In the genomic region with DNA sequence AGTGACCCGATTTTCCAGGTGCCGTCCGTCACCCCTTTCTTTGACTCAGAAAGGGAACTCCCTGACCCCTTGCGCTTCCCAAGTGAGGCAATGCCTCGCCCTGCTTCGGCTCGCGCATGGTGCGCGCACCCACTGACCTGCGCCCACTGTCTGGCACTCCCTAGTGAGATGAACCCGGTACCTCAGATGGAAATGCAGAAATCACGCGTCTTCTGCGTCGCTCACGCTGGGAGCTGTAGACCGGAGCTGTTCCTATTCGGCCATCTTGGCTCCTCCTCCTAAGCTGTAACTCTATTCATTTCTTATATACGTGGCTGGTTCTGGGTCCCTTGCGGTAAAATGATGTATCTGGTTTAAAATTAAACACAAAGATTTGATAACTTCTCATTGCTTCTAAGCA, we compare ENCODE assay signal across 11 cellular contexts. TPM values are rescaled to one million over a fixed set of nuclear protein-coding genes. Genes with fewer than 3 reads are reported as not detected.
DNase-seq lines count a peak whose midpoint lies in the region; ATAC-seq, FAIRE-seq and TF ChIP-seq lines count a peak whose summit lies in the region.
"Not testable (repeated sequence)": the region's sequence is repeated elsewhere in the genome, so short reads cannot be mapped to it uniquely, and the experiment has no call there.
"Had no signal": no experiment of that assay in that cellular context is flagged by ENCODE, and none has a peak within 500 bp of the region (broad histone marks: within the 10 kb centered on the region; RNA-seq: fewer than 3 reads in every experiment).

No MANE protein-coding gene starts in this region.

- H3K9me3 Mint-ChIP-seq in nephron progenitor cell = peaks cover 11% of the 10 kb centered on the region

- not testable (repeated sequence) for H3K27me3 Mint-ChIP-seq in nephron progenitor cell (ENCODE audit: low read depth, poor library complexity)

- FAIRE-seq in K562 (lab: Jason Lieb, UNC) = not testable (repeated sequence)

- TF ChIP-seq CTCF in K562 (IDR thresholded peaks at IDR 0.05 in 2 of 3, conservative IDR thresholded peaks at IDR 0.05 in 1 of 3; ENCODE audit: insufficient read depth in 2 of 3, low read depth in 1 of 3, low read length in 3 of 3); nephron progenitor cell (IDR thresholded peaks at IDR 0.05): not testable (repeated sequence)

- TF ChIP-seq RAD21 in K562 (CRISPR knock-in tag; conservative IDR thresholded peaks at IDR 0.05 in 1 of 2, IDR thresholded peaks at IDR 0.05 in 1 of 2) = not testable (repeated sequence)

- H3K4me3 Mint-ChIP-seq in nephron progenitor cell = not testable (repeated sequence)

- H3K36me3 Mint-ChIP-seq in nephron progenitor cell (ENCODE audit: low read depth) = not testable (repeated sequence)

- POLR2A ChIA-PET in K562 (lab: Yijun Ruan, JAX) = not testable (repeated sequence)

- not testable (repeated sequence) for H3K27me3 ChIP-seq in HUES64 (ENCODE audit: insufficient read depth, low read length); K562 (ENCODE audit: control insufficient read depth in 2 of 2, insufficient read depth in 2 of 2, low read length in 2 of 2)

- ATAC-seq in K562 = peak; percentile 83

- WGBS in HUES64 = 89% methylated on average over 11 of the region's 21 CpGs
- 0% methylated on average over 4 of the region's 21 CpGs for WGBS in K562 (ENCODE audit: insufficient coverage, low coverage, missing lambda C conversion rate)

- not testable (repeated sequence) for H3K4me1 ChIP-seq in HUES64 (ENCODE audit: insufficient read depth, low read length); K562 (replicated peaks in 1 of 2; ENCODE audit: control insufficient read depth in 2 of 2, insufficient read depth in 2 of 2, low read length in 2 of 2)

- in situ Hi-C loops in K562 (cut with MboI) = not testable (repeated sequence)

- H3K4me2 ChIP-seq in K562 (ENCODE audit: insufficient read depth, low read length) = peak overlapping the region; percentile 43; the same call in 1 of the 2 replicates

- not testable (repeated sequence) for H3K36me3 ChIP-seq in HUES64 (ENCODE audit: insufficient read depth, low read length); K562 (ENCODE audit: control insufficient read depth, insufficient read depth, low read length)

- peak overlapping the region; percentile 88 for H3K27ac Mint-ChIP-seq in nephron progenitor cell

- peak overlapping the region; percentile 89 for H2AFZ ChIP-seq in K562 (ENCODE audit: low read depth, low read length)

- TF ChIP-seq POLR2A in K562 (conservative IDR thresholded peaks at IDR 0.05) = peak; percentile 50; the same call in 1 of the 2 replicates

- H4K20me1 ChIP-seq in K562 (replicated peaks; ENCODE audit: control insufficient read depth, insufficient read depth, low read length) = not testable (repeated sequence)

- not testable (repeated sequence) for H3K79me2 ChIP-seq in K562 (ENCODE audit: control insufficient read depth, insufficient read depth, low read length)

- H3K9me1 ChIP-seq in K562 (ENCODE audit: control insufficient read depth, insufficient read depth, low read length) = not testable (repeated sequence)

- CTCF ChIA-PET in K562 (lab: Yijun Ruan, JAX; ENCODE audit: low intra/inter-chr PET ratio) = not testable (repeated sequence)

- not testable (repeated sequence) for TF ChIP-seq EP300 in K562 (IDR thresholded peaks at IDR 0.05; ENCODE audit: low read length)

- H3K4me1 Mint-ChIP-seq in nephron progenitor cell = not testable (repeated sequence)

- H3K4me3 ChIP-seq in HUES64 (ENCODE audit: low read length) (peak overlapping the region; percentile 11; the same call in 1 of the 2 replicates), K562 (peak overlapping the region; percentile 9; the same call in 1 of the 2 replicates)

- H3K27ac ChIP-seq in HUES64 (ENCODE audit: low read depth, low read length); K562 (ENCODE audit: extremely low read depth, low read depth, low read length): not testable (repeated sequence)

- not testable (repeated sequence) for H3K9ac ChIP-seq in HUES64 (ENCODE audit: low read depth, low read length); K562 (ENCODE audit: insufficient read depth in 1 of 2, low read depth in 2 of 2, low read length in 2 of 2)

- not testable (repeated sequence) for BruUV-seq in K562 (replicated peaks; lab: Mats Ljungman, UMichigan)

- intact Hi-C loops in K562 (cut with micrococcal nuclease) = not testable (repeated sequence)

- DNase-seq in DMS53 treated with DMSO at 0.1 percent for 48 hours (lab: John Stamatoyannopoulos, UW; ENCODE audit: unreplicated experiment) (peak; percentile 10), NCI-H146 (lab: John Stamatoyannopoulos, UW) (peak; percentile 24), NCI-H345 (lab: John Stamatoyannopoulos, UW) (peak; percentile 21), NCI-H774 (lab: John Stamatoyannopoulos, UW) (peak; percentile 19), K562 (ENCODE audit: extremely low read depth in 1 of 4, low spot score in 3 of 4) (peak in 2 of 4 experiments; percentile 13 to 33)
- not testable (repeated sequence) for DNase-seq in nephron progenitor cell

- H3K9me3 ChIP-seq in HUES64 (ENCODE audit: insufficient read depth, low read depth, low read length); K562 (replicated peaks; ENCODE audit: control insufficient read depth, insufficient read depth, low read depth, low read length): not testable (repeated sequence)

TF ChIP-seq in K562, 482 proteins besides CTCF, POLR2A, EP300 and RAD21 (continues in another document):
- peak; percentile 77 for TF ChIP-seq L3MBTL2 (IDR thresholded peaks at IDR 0.05)
- peak; percentile 51 for TF ChIP-seq CXXC5 (CRISPR knock-in tag; IDR thresholded peaks at IDR 0.05)
- peak; percentile 43 to 55; a peak in 3 of 4 replicates for TF ChIP-seq NRF1 (conservative IDR thresholded peaks at IDR 0.05 in 1 of 2, IDR thresholded peaks at IDR 0.05 in 1 of 2)

RNA-seq across cellular contexts. Expression of gene RIPPLY2, which starts 49.7 kb away (rescaled TPM):
- polyA plus RNA-seq in HUES64 (2013, experiment 1 of 2) = 0.05 TPM
- polyA plus RNA-seq in HUES64 (2013, experiment 2 of 2) = 0.76 TPM
- not detected in 2 replicates for total RNA-seq in K562 (2011; cell fraction: chromatin; rRNA removed; ENCODE audit: low replicate concordance)
- total RNA-seq in K562 (2011; cell fraction: nucleolus; rRNA removed) = not detected in 2 replicates
- not detected in 2 replicates for total RNA-seq in K562 (2011; cell fraction: nucleoplasm; rRNA removed)
- not detected in 2 replicates for total RNA-seq in K562 (2014; rRNA removed)
- not detected in 2 replicates for total RNA-seq in K562 (2014; rRNA removed; fragmentation: Illumina TruSeq; extraction: Trizol)
- total RNA-seq in K562 (2015; rRNA removed; fragmentation: Illumina TruSeq; extraction: Trizol) = not detected in 2 replicates
- total RNA-seq in K562 (2021) = not detected in 2 replicates
- polyA plus RNA-seq in K562 (2011; rRNA removed) = not detected in 2 replicates
- polyA plus RNA-seq in K562 (2011; cell fraction: cytosol; rRNA removed) = not detected in 2 replicates
- polyA plus RNA-seq in K562 (2011; cell fraction: nucleus; rRNA removed) = not detected in 2 replicates
- not detected in 2 replicates for polyA plus RNA-seq in K562 (2012)
- polyA plus RNA-seq in K562 (2014; fragmentation: Illumina TruSeq; extraction: Trizol) = not detected in 2 replicates
- polyA plus RNA-seq in K562 (2014; fragmentation: Nextera tagmentation; extraction: Ambion mirVana) = not detected
- polyA plus RNA-seq in K562 (2014; rRNA removed) = not detected in 2 replicates
- polyA minus RNA-seq in K562 (2011; rRNA and poly(A)+ RNA removed) = not detected in 2 replicates
- polyA minus RNA-seq in K562 (2011; cell fraction: cytosol; rRNA and poly(A)+ RNA removed) = not detected in 2 replicates
- not detected in 2 replicates for polyA minus RNA-seq in K562 (2011; cell fraction: nucleus; rRNA and poly(A)+ RNA removed)
- total RNA-seq: CD4-positive, CD25-positive, alpha-beta regulatory T cell; CD8-positive, alpha-beta memory T cell; HT-29; IMR-90 had no signal
- polyA plus RNA-seq: CD4-positive, CD25-positive, alpha-beta regulatory T cell; CD8-positive, alpha-beta memory T cell had no signal

RNA-seq across cellular contexts. Expression of gene CYB5R4, which starts 56.0 kb away (rescaled TPM):
- polyA plus RNA-seq in HUES64 (2013, experiment 1 of 2) = 10.8 TPM
- polyA plus RNA-seq in HUES64 (2013, experiment 2 of 2) = 13.3 TPM
- 8.6 and 22.9 TPM in 2 replicates for total RNA-seq in K562 (2011; cell fraction: chromatin; rRNA removed; ENCODE audit: low replicate concordance)
- total RNA-seq in K562 (2011; cell fraction: nucleolus; rRNA removed) = 2.4 and 3.5 TPM in 2 replicates
- total RNA-seq in K562 (2011; cell fraction: nucleoplasm; rRNA removed) = 4.1 and 8.3 TPM in 2 replicates
- total RNA-seq in K562 (2014; rRNA removed) (12.4 and 19.3 TPM in 2 replicates), K562 (2014; rRNA removed; fragmentation: Illumina TruSeq; extraction: Trizol) (19.0 and 21.2 TPM in 2 replicates), K562 (2015; rRNA removed; fragmentation: Illumina TruSeq; extraction: Trizol) (16.9 and 17.4 TPM in 2 replicates), K562 (2021) (22.4 and 24.2 TPM in 2 replicates)
- polyA plus RNA-seq in K562 (2011; rRNA removed) (17.6 and 23.1 TPM in 2 replicates), K562 (2014; fragmentation: Illumina TruSeq; extraction: Trizol) (14.8 and 18.4 TPM in 2 replicates), K562 (2014; fragmentation: Nextera tagmentation; extraction: Ambion mirVana) (10 to 100 TPM in 1 of 2 experiments, 1 to 10 TPM in 1; 5.9 to 10.1 TPM), K562 (2014; rRNA removed) (14.5 and 19.0 TPM in 2 replicates)
- 2.5 and 5.5 TPM in 2 replicates for polyA plus RNA-seq in K562 (2011; cell fraction: cytosol; rRNA removed)
- polyA plus RNA-seq in K562 (2011; cell fraction: nucleus; rRNA removed) = 4.6 and 8.7 TPM in 2 replicates
- 10.6 and 15.7 TPM in 2 replicates for polyA plus RNA-seq in K562 (2012)
- 9.6 and 18.2 TPM in 2 replicates for polyA minus RNA-seq in K562 (2011; rRNA and poly(A)+ RNA removed)
- polyA minus RNA-seq in K562 (2011; cell fraction: cytosol; rRNA and poly(A)+ RNA removed) = 6.9 and 7.1 TPM in 2 replicates
- polyA minus RNA-seq in K562 (2011; cell fraction: nucleus; rRNA and poly(A)+ RNA removed) = 8.2 and 14.8 TPM in 2 replicates
